Comparison of ENCODE assay signal across 25 cellular contexts in genomic region chr9:27145143-27145542, GRCh38. TPM values are rescaled to one million over a fixed set of nuclear protein-coding genes. Genes with fewer than 3 reads are reported as not detected.
"Had no signal": no experiment of that assay in that cellular context is flagged by ENCODE, and none has a peak within 500 bp of the region (broad histone marks: within the 10 kb centered on the region; RNA-seq: fewer than 3 reads in every experiment).

No MANE protein-coding gene starts in this region.

- FAIRE-seq: endometrium, kidney, pancreas, small intestine had no signal

- H3K4me1 ChIP-seq: pancreas had no signal

- DNase-seq: dorsolateral prefrontal cortex; effector CD8-positive, alpha-beta T cell; esophagus squamous epithelium; foreskin fibroblast; glutamatergic neuron; kidney; left cardiac atrium; left ventricle myocardium superior; mesenchymal stem cell; mucosa of descending colon; naive thymus-derived CD8-positive, alpha-beta T cell; occipital lobe; pancreas; right cardiac atrium; small intestine; stimulated activated CD4-positive, alpha-beta T cell treated with anti-CD3 and anti-CD28 coated beads, Interleukin-2, amount 100 ng/mL, for 48 hours; stimulated activated naive CD4-positive, alpha-beta T cell treated with Interleukin-2 at 50 U/mL for 16 hours; trophoblast cell had no signal

- H3K27ac ChIP-seq: coronary artery, dorsolateral prefrontal cortex, esophagus squamous epithelium, gastroesophageal sphincter, pancreas had no signal

- H3K36me3 ChIP-seq: esophagus squamous epithelium, gastroesophageal sphincter, pancreas had no signal

- H3K27ac Mint-ChIP-seq: naive thymus-derived CD8-positive, alpha-beta T cell; progenitor cell of endocrine pancreas had no signal

- H3K4me1 Mint-ChIP-seq: naive thymus-derived CD8-positive, alpha-beta T cell had no signal

- H3K9me3 Mint-ChIP-seq: neural crest cell had no signal

- H3K4me3 ChIP-seq: coronary artery, dorsolateral prefrontal cortex, esophagus squamous epithelium, gastroesophageal sphincter, lung, mucosa of descending colon, pancreas had no signal

- ATAC-seq: gastroesophageal sphincter; left cardiac atrium; left ventricle myocardium superior; mucosa of descending colon; naive thymus-derived CD8-positive, alpha-beta T cell; pancreas had no signal

- H3K27me3 ChIP-seq: dorsolateral prefrontal cortex, esophagus squamous epithelium, gastroesophageal sphincter, pancreas had no signal

- H3K4me3 Mint-ChIP-seq: naive thymus-derived CD8-positive, alpha-beta T cell; neural crest cell had no signal

- H3K36me3 Mint-ChIP-seq: naive thymus-derived CD8-positive, alpha-beta T cell had no signal

RNA-seq across cellular contexts. Expression of gene TEK, which starts 36.1 kb away (rescaled TPM):
- total RNA-seq: epithelial cell of proximal tubule; naive thymus-derived CD8-positive, alpha-beta T cell; progenitor cell of endocrine pancreas had no signal
- polyA plus RNA-seq: naive thymus-derived CD8-positive, alpha-beta T cell had no signal
